In the genomic region with DNA sequence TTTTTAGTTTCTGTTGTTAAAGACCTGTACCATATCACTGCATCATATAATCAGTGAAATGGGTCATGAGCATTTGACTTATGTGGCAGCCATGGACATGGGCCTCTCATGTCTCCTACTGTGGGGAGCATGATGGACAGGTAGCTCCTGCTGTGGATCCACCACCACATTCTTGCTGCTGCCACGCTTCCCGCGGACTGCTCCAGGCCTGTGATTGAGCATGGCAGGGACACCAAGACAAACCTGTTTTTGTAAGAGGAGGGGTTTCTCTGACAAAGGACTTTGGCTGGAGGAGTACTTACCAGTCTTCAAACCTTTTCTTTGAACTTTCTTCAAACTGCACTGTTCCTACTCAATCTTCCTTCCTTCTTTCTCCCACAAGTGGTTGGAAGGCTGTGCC, we compare ENCODE assay signal across 1 cellular context.
TF ChIP-seq lines count a peak whose summit lies in the region.

No MANE protein-coding gene starts in this region.

TF ChIP-seq in GM23338, 12 proteins besides CTCF, POLR2A, EP300 and RAD21 (continued from another document):
- TF ChIP-seq, protein P1, sequence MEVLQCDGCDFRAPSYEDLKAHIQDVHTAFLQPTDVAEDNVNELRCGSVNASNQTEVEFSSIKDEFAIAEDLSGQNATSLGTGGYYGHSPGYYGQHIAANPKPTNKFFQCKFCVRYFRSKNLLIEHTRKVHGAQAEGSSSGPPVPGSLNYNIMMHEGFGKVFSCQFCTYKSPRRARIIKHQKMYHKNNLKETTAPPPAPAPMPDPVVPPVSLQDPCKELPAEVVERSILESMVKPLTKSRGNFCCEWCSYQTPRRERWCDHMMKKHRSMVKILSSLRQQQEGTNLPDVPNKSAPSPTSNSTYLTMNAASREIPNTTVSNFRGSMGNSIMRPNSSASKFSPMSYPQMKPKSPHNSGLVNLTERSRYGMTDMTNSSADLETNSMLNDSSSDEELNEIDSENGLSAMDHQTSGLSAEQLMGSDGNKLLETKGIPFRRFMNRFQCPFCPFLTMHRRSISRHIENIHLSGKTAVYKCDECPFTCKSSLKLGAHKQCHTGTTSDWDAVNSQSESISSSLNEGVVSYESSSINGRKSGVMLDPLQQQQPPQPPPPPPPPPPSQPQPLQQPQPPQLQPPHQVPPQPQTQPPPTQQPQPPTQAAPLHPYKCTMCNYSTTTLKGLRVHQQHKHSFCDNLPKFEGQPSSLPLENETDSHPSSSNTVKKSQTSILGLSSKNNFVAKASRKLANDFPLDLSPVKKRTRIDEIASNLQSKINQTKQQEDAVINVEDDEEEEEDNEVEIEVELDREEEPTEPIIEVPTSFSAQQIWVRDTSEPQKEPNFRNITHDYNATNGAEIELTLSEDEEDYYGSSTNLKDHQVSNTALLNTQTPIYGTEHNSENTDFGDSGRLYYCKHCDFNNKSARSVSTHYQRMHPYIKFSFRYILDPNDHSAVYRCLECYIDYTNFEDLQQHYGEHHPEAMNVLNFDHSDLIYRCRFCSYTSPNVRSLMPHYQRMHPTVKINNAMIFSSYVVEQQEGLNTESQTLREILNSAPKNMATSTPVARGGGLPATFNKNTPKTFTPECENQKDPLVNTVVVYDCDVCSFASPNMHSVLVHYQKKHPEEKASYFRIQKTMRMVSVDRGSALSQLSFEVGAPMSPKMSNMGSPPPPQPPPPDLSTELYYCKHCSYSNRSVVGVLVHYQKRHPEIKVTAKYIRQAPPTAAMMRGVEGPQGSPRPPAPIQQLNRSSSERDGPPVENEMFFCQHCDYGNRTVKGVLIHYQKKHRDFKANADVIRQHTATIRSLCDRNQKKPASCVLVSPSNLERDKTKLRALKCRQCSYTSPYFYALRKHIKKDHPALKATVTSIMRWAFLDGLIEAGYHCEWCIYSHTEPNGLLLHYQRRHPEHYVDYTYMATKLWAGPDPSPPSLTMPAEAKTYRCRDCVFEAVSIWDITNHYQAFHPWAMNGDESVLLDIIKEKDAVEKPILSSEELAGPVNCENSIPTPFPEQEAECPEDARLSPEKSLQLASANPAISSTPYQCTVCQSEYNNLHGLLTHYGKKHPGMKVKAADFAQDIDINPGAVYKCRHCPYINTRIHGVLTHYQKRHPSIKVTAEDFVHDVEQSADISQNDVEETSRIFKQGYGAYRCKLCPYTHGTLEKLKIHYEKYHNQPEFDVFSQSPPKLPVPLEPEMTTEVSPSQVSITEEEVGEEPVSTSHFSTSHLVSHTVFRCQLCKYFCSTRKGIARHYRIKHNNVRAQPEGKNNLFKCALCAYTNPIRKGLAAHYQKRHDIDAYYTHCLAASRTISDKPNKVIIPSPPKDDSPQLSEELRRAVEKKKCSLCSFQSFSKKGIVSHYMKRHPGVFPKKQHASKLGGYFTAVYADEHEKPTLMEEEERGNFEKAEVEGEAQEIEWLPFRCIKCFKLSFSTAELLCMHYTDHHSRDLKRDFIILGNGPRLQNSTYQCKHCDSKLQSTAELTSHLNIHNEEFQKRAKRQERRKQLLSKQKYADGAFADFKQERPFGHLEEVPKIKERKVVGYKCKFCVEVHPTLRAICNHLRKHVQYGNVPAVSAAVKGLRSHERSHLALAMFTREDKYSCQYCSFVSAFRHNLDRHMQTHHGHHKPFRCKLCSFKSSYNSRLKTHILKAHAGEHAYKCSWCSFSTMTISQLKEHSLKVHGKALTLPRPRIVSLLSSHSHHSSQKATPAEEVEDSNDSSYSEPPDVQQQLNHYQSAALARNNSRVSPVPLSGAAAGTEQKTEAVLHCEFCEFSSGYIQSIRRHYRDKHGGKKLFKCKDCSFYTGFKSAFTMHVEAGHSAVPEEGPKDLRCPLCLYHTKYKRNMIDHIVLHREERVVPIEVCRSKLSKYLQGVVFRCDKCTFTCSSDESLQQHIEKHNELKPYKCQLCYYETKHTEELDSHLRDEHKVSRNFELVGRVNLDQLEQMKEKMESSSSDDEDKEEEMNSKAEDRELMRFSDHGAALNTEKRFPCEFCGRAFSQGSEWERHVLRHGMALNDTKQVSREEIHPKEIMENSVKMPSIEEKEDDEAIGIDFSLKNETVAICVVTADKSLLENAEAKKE (CRISPR knock-in tag; IDR thresholded peaks at IDR 0.05) = no peak
- TF ChIP-seq, protein P2, sequence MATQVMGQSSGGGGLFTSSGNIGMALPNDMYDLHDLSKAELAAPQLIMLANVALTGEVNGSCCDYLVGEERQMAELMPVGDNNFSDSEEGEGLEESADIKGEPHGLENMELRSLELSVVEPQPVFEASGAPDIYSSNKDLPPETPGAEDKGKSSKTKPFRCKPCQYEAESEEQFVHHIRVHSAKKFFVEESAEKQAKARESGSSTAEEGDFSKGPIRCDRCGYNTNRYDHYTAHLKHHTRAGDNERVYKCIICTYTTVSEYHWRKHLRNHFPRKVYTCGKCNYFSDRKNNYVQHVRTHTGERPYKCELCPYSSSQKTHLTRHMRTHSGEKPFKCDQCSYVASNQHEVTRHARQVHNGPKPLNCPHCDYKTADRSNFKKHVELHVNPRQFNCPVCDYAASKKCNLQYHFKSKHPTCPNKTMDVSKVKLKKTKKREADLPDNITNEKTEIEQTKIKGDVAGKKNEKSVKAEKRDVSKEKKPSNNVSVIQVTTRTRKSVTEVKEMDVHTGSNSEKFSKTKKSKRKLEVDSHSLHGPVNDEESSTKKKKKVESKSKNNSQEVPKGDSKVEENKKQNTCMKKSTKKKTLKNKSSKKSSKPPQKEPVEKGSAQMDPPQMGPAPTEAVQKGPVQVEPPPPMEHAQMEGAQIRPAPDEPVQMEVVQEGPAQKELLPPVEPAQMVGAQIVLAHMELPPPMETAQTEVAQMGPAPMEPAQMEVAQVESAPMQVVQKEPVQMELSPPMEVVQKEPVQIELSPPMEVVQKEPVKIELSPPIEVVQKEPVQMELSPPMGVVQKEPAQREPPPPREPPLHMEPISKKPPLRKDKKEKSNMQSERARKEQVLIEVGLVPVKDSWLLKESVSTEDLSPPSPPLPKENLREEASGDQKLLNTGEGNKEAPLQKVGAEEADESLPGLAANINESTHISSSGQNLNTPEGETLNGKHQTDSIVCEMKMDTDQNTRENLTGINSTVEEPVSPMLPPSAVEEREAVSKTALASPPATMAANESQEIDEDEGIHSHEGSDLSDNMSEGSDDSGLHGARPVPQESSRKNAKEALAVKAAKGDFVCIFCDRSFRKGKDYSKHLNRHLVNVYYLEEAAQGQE (IDR thresholded peaks at IDR 0.05; ENCODE audit: unreplicated experiment) = no peak
- TF ChIP-seq POLR2AphosphoS5 (IDR thresholded peaks at IDR 0.05; ENCODE audit: low read depth) (no peak), NANOG (IDR thresholded peaks at IDR 0.05; ENCODE audit: borderline replicate concordance) (no peak), CREB1 (CRISPR knock-in tag; IDR thresholded peaks at IDR 0.05; ENCODE audit: low read depth) (no peak), EZH2 (IDR thresholded peaks at IDR 0.05; ENCODE audit: low read depth, unreplicated experiment) (no peak), JUNB (IDR thresholded peaks at IDR 0.05; ENCODE audit: unreplicated experiment) (no peak)
